1 cellular context compared by ENCODE assay signal in genomic region chr7:137930616-137931015, GRCh38.
TF ChIP-seq lines count a peak whose summit lies in the region.

No MANE protein-coding gene starts in this region.

TF ChIP-seq in SK-N-SH treated with all-trans-retinoic acid at 6 μM for 48 hours, 23 proteins besides CTCF, POLR2A, EP300 and RAD21 (continued from another document):
- no peak for TF ChIP-seq TOX (CRISPR knock-in tag; IDR thresholded peaks at IDR 0.05; ENCODE audit: borderline replicate concordance)
- TF ChIP-seq ISL1 (CRISPR knock-in tag; IDR thresholded peaks at IDR 0.05), result no peak; the same call in none of the 2 replicates
- TF ChIP-seq CSDC2 (CRISPR knock-in tag; IDR thresholded peaks at IDR 0.05), result no peak
